2 cellular contexts compared by ENCODE assay signal in the genomic region with DNA sequence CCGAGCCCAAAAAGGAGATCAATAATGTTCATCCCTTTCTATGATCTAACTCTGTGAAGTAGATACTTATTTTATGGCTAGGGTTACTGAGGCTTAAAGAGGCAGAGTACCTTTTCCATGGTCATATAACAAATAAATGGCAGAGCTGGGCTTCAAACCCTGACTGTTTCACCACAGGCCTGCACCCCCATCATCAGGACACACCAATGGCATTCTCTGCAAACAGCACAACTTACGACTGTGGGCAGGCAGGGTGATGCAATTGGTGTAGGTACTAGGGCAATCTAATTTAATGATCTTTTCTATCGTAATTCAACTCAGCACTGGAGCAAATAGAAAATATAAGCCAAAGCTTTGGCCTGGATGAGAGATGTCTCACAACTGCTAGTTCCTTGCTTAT.
TF ChIP-seq lines count a peak whose summit lies in the region.

No MANE protein-coding gene starts in this region.

TF ChIP-seq in HEK293, 187 proteins besides CTCF, POLR2A, EP300 and RAD21 (continues in another document):
- TF ChIP-seq ZNF529 (tag by site-specific recombination; IDR thresholded peaks at IDR 0.05; ENCODE audit: insufficient replicate concordance) (no peak), WT1 (tag by site-specific recombination; IDR thresholded peaks at IDR 0.05) (no peak), ZNF571 (tag by site-specific recombination; IDR thresholded peaks at IDR 0.05) (no peak), ZNF292 (tag by site-specific recombination; IDR thresholded peaks at IDR 0.05; ENCODE audit: borderline replicate concordance, low read depth) (no peak), ZNF473 (tag by site-specific recombination; IDR thresholded peaks at IDR 0.05) (no peak), ZSCAN16 (tag by site-specific recombination; IDR thresholded peaks at IDR 0.05) (no peak), ZNF624 (tag by site-specific recombination; IDR thresholded peaks at IDR 0.05) (no peak), ZNF677 (tag by site-specific recombination; IDR thresholded peaks at IDR 0.05) (no peak), OVOL3 (tag by site-specific recombination; IDR thresholded peaks at IDR 0.05) (no peak), ZNF223 (tag by site-specific recombination; IDR thresholded peaks at IDR 0.05) (peak; percentile 96), MZF1 (tag by site-specific recombination; IDR thresholded peaks at IDR 0.05; ENCODE audit: borderline replicate concordance) (no peak), KLF8 (tag by site-specific recombination; IDR thresholded peaks at IDR 0.05) (no peak), ZFP3 (tag by site-specific recombination; IDR thresholded peaks at IDR 0.05; ENCODE audit: low read depth) (no peak), ZNF785 (tag by site-specific recombination; IDR thresholded peaks at IDR 0.05) (no peak), INSM2 (tag by site-specific recombination; IDR thresholded peaks at IDR 0.05) (no peak), ZNF707 (tag by site-specific recombination; IDR thresholded peaks at IDR 0.05) (no peak), ZNF324 (tag by site-specific recombination; IDR thresholded peaks at IDR 0.05) (no peak), FEZF1 (tag by site-specific recombination; IDR thresholded peaks at IDR 0.05) (peak; percentile 88), KLF1 (tag by site-specific recombination; IDR thresholded peaks at IDR 0.05) (no peak), ZNF10 (tag by site-specific recombination; IDR thresholded peaks at IDR 0.05) (no peak), ZFHX2 (tag by site-specific recombination; conservative IDR thresholded peaks at IDR 0.05) (peak; percentile 51; the same call in 1 of the 2 replicates), ZNF555 (tag by site-specific recombination; conservative IDR thresholded peaks at IDR 0.05) (no peak), GLI4 (tag by site-specific recombination; IDR thresholded peaks at IDR 0.05) (no peak), ZNF660 (tag by site-specific recombination; IDR thresholded peaks at IDR 0.05) (no peak), ZNF830 (tag by site-specific recombination; IDR thresholded peaks at IDR 0.05; ENCODE audit: low read depth) (no peak), ZNF175 (tag by site-specific recombination; IDR thresholded peaks at IDR 0.05) (no peak), PBX3 (CRISPR knock-in tag; IDR thresholded peaks at IDR 0.05) (no peak)
- TF ChIP-seq, protein P1, sequence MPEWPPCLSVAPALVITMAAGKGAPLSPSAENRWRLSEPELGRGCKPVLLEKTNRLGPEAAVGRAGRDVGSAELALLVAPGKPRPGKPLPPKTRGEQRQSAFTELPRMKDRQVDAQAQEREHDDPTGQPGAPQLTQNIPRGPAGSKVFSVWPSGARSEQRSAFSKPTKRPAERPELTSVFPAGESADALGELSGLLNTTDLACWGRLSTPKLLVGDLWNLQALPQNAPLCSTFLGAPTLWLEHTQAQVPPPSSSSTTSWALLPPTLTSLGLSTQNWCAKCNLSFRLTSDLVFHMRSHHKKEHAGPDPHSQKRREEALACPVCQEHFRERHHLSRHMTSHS (tag by site-specific recombination; IDR thresholded peaks at IDR 0.05) = no peak
- TF ChIP-seq, protein P2, sequence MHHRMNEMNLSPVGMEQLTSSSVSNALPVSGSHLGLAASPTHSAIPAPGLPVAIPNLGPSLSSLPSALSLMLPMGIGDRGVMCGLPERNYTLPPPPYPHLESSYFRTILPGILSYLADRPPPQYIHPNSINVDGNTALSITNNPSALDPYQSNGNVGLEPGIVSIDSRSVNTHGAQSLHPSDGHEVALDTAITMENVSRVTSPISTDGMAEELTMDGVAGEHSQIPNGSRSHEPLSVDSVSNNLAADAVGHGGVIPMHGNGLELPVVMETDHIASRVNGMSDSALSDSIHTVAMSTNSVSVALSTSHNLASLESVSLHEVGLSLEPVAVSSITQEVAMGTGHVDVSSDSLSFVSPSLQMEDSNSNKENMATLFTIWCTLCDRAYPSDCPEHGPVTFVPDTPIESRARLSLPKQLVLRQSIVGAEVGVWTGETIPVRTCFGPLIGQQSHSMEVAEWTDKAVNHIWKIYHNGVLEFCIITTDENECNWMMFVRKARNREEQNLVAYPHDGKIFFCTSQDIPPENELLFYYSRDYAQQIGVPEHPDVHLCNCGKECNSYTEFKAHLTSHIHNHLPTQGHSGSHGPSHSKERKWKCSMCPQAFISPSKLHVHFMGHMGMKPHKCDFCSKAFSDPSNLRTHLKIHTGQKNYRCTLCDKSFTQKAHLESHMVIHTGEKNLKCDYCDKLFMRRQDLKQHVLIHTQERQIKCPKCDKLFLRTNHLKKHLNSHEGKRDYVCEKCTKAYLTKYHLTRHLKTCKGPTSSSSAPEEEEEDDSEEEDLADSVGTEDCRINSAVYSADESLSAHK (tag by site-specific recombination; IDR thresholded peaks at IDR 0.05) = peak; percentile 63
- TF ChIP-seq, protein P3, sequence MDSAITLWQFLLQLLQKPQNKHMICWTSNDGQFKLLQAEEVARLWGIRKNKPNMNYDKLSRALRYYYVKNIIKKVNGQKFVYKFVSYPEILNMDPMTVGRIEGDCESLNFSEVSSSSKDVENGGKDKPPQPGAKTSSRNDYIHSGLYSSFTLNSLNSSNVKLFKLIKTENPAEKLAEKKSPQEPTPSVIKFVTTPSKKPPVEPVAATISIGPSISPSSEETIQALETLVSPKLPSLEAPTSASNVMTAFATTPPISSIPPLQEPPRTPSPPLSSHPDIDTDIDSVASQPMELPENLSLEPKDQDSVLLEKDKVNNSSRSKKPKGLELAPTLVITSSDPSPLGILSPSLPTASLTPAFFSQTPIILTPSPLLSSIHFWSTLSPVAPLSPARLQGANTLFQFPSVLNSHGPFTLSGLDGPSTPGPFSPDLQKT (IDR thresholded peaks at IDR 0.05; ENCODE audit: borderline replicate concordance, low read depth, low read length) = no peak

TF ChIP-seq in WTC11, 78 proteins besides CTCF, POLR2A, EP300 and RAD21:
- TF ChIP-seq, protein P4, sequence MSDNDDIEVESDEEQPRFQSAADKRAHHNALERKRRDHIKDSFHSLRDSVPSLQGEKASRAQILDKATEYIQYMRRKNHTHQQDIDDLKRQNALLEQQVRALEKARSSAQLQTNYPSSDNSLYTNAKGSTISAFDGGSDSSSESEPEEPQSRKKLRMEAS (CRISPR knock-in tag; IDR thresholded peaks at IDR 0.05) = no peak
- no peak for TF ChIP-seq STAT6 (CRISPR knock-in tag; conservative IDR thresholded peaks at IDR 0.05; ENCODE audit: low read depth)
- TF ChIP-seq ARID4B (CRISPR knock-in tag; IDR thresholded peaks at IDR 0.05; ENCODE audit: borderline replicate concordance) = no peak
- TF ChIP-seq SMAD4 (CRISPR knock-in tag; IDR thresholded peaks at IDR 0.05) = no peak
- TF ChIP-seq, protein P5, sequence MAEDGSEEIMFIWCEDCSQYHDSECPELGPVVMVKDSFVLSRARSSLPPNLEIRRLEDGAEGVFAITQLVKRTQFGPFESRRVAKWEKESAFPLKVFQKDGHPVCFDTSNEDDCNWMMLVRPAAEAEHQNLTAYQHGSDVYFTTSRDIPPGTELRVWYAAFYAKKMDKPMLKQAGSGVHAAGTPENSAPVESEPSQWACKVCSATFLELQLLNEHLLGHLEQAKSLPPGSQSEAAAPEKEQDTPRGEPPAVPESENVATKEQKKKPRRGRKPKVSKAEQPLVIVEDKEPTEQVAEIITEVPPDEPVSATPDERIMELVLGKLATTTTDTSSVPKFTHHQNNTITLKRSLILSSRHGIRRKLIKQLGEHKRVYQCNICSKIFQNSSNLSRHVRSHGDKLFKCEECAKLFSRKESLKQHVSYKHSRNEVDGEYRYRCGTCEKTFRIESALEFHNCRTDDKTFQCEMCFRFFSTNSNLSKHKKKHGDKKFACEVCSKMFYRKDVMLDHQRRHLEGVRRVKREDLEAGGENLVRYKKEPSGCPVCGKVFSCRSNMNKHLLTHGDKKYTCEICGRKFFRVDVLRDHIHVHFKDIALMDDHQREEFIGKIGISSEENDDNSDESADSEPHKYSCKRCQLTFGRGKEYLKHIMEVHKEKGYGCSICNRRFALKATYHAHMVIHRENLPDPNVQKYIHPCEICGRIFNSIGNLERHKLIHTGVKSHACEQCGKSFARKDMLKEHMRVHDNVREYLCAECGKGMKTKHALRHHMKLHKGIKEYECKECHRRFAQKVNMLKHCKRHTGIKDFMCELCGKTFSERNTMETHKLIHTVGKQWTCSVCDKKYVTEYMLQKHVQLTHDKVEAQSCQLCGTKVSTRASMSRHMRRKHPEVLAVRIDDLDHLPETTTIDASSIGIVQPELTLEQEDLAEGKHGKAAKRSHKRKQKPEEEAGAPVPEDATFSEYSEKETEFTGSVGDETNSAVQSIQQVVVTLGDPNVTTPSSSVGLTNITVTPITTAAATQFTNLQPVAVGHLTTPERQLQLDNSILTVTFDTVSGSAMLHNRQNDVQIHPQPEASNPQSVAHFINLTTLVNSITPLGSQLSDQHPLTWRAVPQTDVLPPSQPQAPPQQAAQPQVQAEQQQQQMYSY (CRISPR knock-in tag; IDR thresholded peaks at IDR 0.05) = no peak
- TF ChIP-seq IRF2 (CRISPR knock-in tag; IDR thresholded peaks at IDR 0.05; ENCODE audit: borderline replicate concordance, low read depth) = no peak
- no peak for TF ChIP-seq NFYB (CRISPR knock-in tag; conservative IDR thresholded peaks at IDR 0.05; ENCODE audit: low read depth)
- TF ChIP-seq E2F4 (CRISPR knock-in tag; IDR thresholded peaks at IDR 0.05; ENCODE audit: borderline replicate concordance, low read depth) = no peak
- TF ChIP-seq, protein P6, sequence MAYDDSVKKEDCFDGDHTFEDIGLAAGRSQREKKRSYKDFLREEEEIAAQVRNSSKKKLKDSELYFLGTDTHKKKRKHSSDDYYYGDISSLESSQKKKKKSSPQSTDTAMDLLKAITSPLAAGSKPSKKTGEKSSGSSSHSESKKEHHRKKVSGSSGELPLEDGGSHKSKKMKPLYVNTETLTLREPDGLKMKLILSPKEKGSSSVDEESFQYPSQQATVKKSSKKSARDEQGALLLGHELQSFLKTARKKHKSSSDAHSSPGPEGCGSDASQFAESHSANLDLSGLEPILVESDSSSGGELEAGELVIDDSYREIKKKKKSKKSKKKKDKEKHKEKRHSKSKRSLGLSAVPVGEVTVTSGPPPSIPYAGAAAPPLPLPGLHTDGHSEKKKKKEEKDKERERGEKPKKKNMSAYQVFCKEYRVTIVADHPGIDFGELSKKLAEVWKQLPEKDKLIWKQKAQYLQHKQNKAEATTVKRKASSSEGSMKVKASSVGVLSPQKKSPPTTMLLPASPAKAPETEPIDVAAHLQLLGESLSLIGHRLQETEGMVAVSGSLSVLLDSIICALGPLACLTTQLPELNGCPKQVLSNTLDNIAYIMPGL (CRISPR knock-in tag; IDR thresholded peaks at IDR 0.05) = no peak
- TF ChIP-seq JUN (CRISPR knock-in tag; IDR thresholded peaks at IDR 0.05) = no peak
- TF ChIP-seq ZNF396 (CRISPR knock-in tag; IDR thresholded peaks at IDR 0.05; ENCODE audit: borderline replicate concordance) = no peak
- TF ChIP-seq FOXP1 (CRISPR knock-in tag; IDR thresholded peaks at IDR 0.05; ENCODE audit: borderline replicate concordance) = no peak
- TF ChIP-seq ZNF263 (CRISPR knock-in tag; IDR thresholded peaks at IDR 0.05; ENCODE audit: low read depth) = no peak
